Comparison of ENCODE assay signal across 30 cellular contexts in the genomic region with DNA sequence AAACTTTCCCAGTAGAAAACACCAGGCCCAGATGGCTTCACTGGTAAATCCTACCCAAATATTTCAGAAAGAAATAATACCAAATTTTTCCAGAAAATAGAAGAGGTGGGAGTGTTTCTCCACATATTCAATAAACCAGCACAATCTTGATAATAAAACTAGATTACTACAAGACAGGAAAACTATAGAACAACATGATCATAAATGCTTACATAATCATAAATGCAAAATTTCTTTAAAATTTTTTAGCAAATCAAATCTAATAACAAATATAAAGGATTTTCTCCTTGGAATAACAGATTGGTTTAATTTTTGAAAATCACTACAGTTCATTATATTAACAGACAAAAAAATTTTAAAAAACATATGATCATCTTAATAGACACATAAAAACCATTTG.
"Had no signal": no experiment of that assay in that cellular context is flagged by ENCODE, and none has a peak within 500 bp of the region (broad histone marks: within the 10 kb centered on the region; RNA-seq: fewer than 3 reads in every experiment).

No MANE protein-coding gene starts in this region.

- H3K27me3 Mint-ChIP-seq: progenitor cell of endocrine pancreas; stimulated activated memory B cell treated with anti-CD40 and anti-IgM and Interleukin-4, amounts not matched to agents 10 μg/mL and 1 μg/mL and 100 μg/mL, for 72 hours; stimulated activated naive CD8-positive, alpha-beta T cell treated with anti-CD3 and anti-CD28 coated beads, Interleukin-15, Interleukin-2, amounts not matched to agents 100 ng/mL and 50 ng/mL, for 24 hours had no signal

- H3K4me2 ChIP-seq: neural progenitor cell, smooth muscle cell had no signal

- H3K27ac ChIP-seq: neural progenitor cell, ovary, parathyroid adenoma, psoas muscle, skin epidermis, spleen, stomach, thoracic aorta, thyroid gland, tibial nerve, upper lobe of left lung, vagina had no signal

- H3K4me1 Mint-ChIP-seq: natural killer cell; nephron; stimulated activated memory B cell treated with anti-CD40 and anti-IgM and Interleukin-4, amounts not matched to agents 10 μg/mL and 1 μg/mL and 100 μg/mL, for 72 hours had no signal

- H3K9me3 Mint-ChIP-seq: natural killer cell had no signal

- H3K27ac Mint-ChIP-seq: natural killer cell; nephron; neural progenitor cell; progenitor cell of endocrine pancreas; stimulated activated memory B cell treated with anti-CD40 and anti-IgM and Interleukin-4, amounts not matched to agents 10 μg/mL and 1 μg/mL and 100 μg/mL, for 72 hours; stimulated activated naive CD8-positive, alpha-beta T cell treated with anti-CD3 and anti-CD28 coated beads, Interleukin-15, Interleukin-2, amounts not matched to agents 100 ng/mL and 50 ng/mL, for 24 hours had no signal

- H3K4me1 ChIP-seq: neural progenitor cell, parathyroid adenoma, psoas muscle, spleen, stomach, thyroid gland, tibial nerve, upper lobe of left lung, vagina had no signal

- H3K4me3 ChIP-seq: neural progenitor cell, ovary, psoas muscle, skin epidermis, smooth muscle cell, spleen, stomach, thoracic aorta, thyroid gland, tibial nerve, upper lobe of left lung, vagina had no signal

- H3K36me3 ChIP-seq: neural progenitor cell, ovary, spleen, stomach, thoracic aorta, thyroid gland, tibial nerve, upper lobe of left lung, vagina had no signal

- H2AFZ ChIP-seq: neural progenitor cell, parathyroid adenoma had no signal

- H3K27me3 ChIP-seq: neural progenitor cell, ovary, spleen, stomach, thyroid gland, tibial nerve, upper lobe of left lung, vagina had no signal

- DNase-seq: natural killer cell; occipital lobe; ovary; posterior cingulate gyrus; psoas muscle; right cardiac atrium; spleen; stimulated activated CD4-positive, alpha-beta T cell treated with anti-CD3 and anti-CD28 coated beads, Interleukin-12 subunit alpha, Interleukin-12 subunit beta, amount 100 ng/mL, for 4 hours; stimulated activated CD4-positive, alpha-beta T cell treated with anti-CD3 and anti-CD28 coated beads, Interleukin-1b, Interleukin-23, amount 100 ng/mL, for 48 hours; stimulated activated CD4-positive, alpha-beta T cell treated with anti-CD3 and anti-CD28 coated beads, Interleukin-4, amount 100 ng/mL, for 1 hour; stimulated activated CD4-positive, alpha-beta T cell treated with anti-CD3 and anti-CD28 coated beads, Interleukin-4, amount 100 ng/mL, for 4 hours; stimulated activated CD8-positive, alpha-beta memory T cell treated with anti-CD3 and anti-CD28 coated beads, Interleukin-4, amount 100 ng/mL, for 48 hours; stimulated activated naive CD4-positive, alpha-beta T cell; stomach; thyroid gland; trophoblast cell; upper lobe of left lung had no signal

- FAIRE-seq: urothelium cell line had no signal

- ATAC-seq: natural killer cell; psoas muscle; right cardiac atrium; sciatic nerve; stimulated activated memory B cell treated with anti-CD40 and anti-IgM and Interleukin-4, amounts not matched to agents 10 μg/mL and 1 μg/mL and 100 μg/mL, for 72 hours had no signal

- H3K79me2 ChIP-seq: parathyroid adenoma had no signal

- H3K36me3 Mint-ChIP-seq: natural killer cell; neural progenitor cell; stimulated activated memory B cell treated with anti-CD40 and anti-IgM and Interleukin-4, amounts not matched to agents 10 μg/mL and 1 μg/mL and 100 μg/mL, for 72 hours had no signal

- H3K9me3 ChIP-seq: ovary, thyroid gland, vagina had no signal

- H3K4me3 Mint-ChIP-seq: natural killer cell; nephron; neural progenitor cell; stimulated activated memory B cell treated with anti-CD40 and anti-IgM and Interleukin-4, amounts not matched to agents 10 μg/mL and 1 μg/mL and 100 μg/mL, for 72 hours; stimulated activated naive CD8-positive, alpha-beta T cell treated with anti-CD3 and anti-CD28 coated beads, Interleukin-15, Interleukin-2, amounts not matched to agents 100 ng/mL and 50 ng/mL, for 24 hours had no signal

- H3K9ac ChIP-seq: neural progenitor cell, parathyroid adenoma had no signal
